Comparison of ENCODE assay signal across 19 cellular contexts in the genomic region with DNA sequence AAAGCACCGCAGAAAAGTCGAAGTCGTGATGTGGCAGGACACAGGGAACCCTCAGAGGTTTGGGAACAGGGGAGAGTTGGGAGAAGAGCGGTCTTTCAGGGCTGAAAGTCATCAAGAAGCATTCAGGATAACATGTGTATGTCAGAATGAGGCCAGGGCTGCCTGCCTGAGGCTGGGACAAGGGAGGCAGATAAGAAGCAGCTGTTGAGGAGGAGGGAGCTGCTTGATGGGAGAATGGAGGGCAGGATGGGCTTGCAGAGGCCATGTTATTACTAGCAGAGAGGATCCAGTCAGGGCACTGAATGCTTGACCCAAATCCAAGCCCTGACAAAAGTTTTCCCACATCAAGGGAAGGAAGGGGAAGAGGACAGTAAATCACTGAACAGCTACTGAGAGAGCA.
DNase-seq lines count a peak whose midpoint lies in the region; ATAC-seq and TF ChIP-seq lines count a peak whose summit lies in the region.
"Had no signal": no experiment of that assay in that cellular context is flagged by ENCODE, and none has a peak within 500 bp of the region (broad histone marks: within the 10 kb centered on the region; RNA-seq: fewer than 3 reads in every experiment).

No MANE protein-coding gene starts in this region.

- no peak overlapping the region for H3K4me3 ChIP-seq in left ventricle myocardium inferior
- no peak overlapping the region for H3K4me3 ChIP-seq in vagina
- no peak overlapping the region for H3K4me3 ChIP-seq in colonic mucosa
- H3K4me3 ChIP-seq: A549; BLaER1 treated with 17β-estradiol and CSF1 and Interleukin-3, amounts not matched to agents 10 nM and 100 nM had no signal

- peaks cover 3% of the 10 kb centered on the region for H3K36me3 Mint-ChIP-seq in neural crest cell (ENCODE audit: low read depth)
- H3K36me3 Mint-ChIP-seq: CD8-positive, alpha-beta memory T cell had no signal

- no peak overlapping the region for H3K4me3 Mint-ChIP-seq in neural crest cell
- H3K4me3 Mint-ChIP-seq: CD8-positive, alpha-beta memory T cell; HFFc6 had no signal

- H3K9ac ChIP-seq in colonic mucosa (ENCODE audit: low read depth in 2 of 2, low read length in 2 of 2), result peak overlapping the region in 1 of 2 donors; percentile 12

- peak; percentile 14 for DNase-seq in left ventricle myocardium inferior
- no peak for DNase-seq in cardiac septum (ENCODE audit: low spot score)
- no peak for DNase-seq in left ventricle myocardium superior
- no peak for DNase-seq in neural crest cell (ENCODE audit: low read depth, low spot score)
- DNase-seq in vagina (ENCODE audit: extremely low spot score in 2 of 2), result no peak
- no peak for DNase-seq in colonic mucosa
- no peak for DNase-seq in GM19240 (ENCODE audit: insufficient read length, low spot score)
- DNase-seq: CD8-positive, alpha-beta memory T cell; HFFc6; KBM-7; NCI-H1417 treated with DMSO at 0.1 percent for 48 hours; NCI-H2029; NCI-H2171 treated with DMSO at 0.1 percent for 48 hours; NCI-H510A; NCI-H774; RPMI8226 had no signal

- H3K27ac Mint-ChIP-seq in neural crest cell (ENCODE audit: unreplicated experiment), result peak overlapping the region; percentile 94
- H3K27ac Mint-ChIP-seq: HFFc6 had no signal

- peaks cover 6% of the 10 kb centered on the region for H3K4me1 ChIP-seq in left ventricle myocardium inferior
- H3K4me1 ChIP-seq in vagina, result peaks cover 5% of the 10 kb centered on the region
- no peaks in the 10 kb centered on the region for H3K4me1 ChIP-seq in colonic mucosa

- intact Hi-C loops in left ventricle myocardium inferior (cut with micrococcal nuclease), result no loop called here
- intact Hi-C loops in cardiac septum (cut with DNase I), result loop anchor here (5.0 kb wide), 1 partner anchor 314 kb away; no protein-coding TSS in a partner anchor
- intact Hi-C loops in left ventricle myocardium superior (cut with micrococcal nuclease), result no loop called here
- intact Hi-C loops in vagina (cut with DNase I), result no loop called here
- intact Hi-C loops in colonic mucosa (cut with DNase I), result no loop called here

- peaks cover 6% of the 10 kb centered on the region for H3K4me1 Mint-ChIP-seq in neural crest cell

- H3K9me3 ChIP-seq in left ventricle myocardium inferior (replicated peaks), result no peaks in the 10 kb centered on the region
- H3K9me3 ChIP-seq in vagina, result no peaks in the 10 kb centered on the region
- H3K9me3 ChIP-seq in colonic mucosa, result no peaks in the 10 kb centered on the region
- H3K9me3 ChIP-seq: A549; BLaER1 treated with 17β-estradiol and CSF1 and Interleukin-3, amounts not matched to agents 10 nM and 100 nM had no signal

- no peaks in the 10 kb centered on the region for H3K27me3 ChIP-seq in left ventricle myocardium inferior (ENCODE audit: low read depth)
- no peaks in the 10 kb centered on the region for H3K27me3 ChIP-seq in vagina
- no peaks in the 10 kb centered on the region for H3K27me3 ChIP-seq in colonic mucosa

- no peak overlapping the region for H3K27ac ChIP-seq in left ventricle myocardium inferior (replicated peaks)
- peak overlapping the region; percentile 54 for H3K27ac ChIP-seq in vagina
- H3K27ac ChIP-seq in colonic mucosa, result no peak overlapping the region
- H3K27ac ChIP-seq: BLaER1 treated with 17β-estradiol and CSF1 and Interleukin-3, amounts not matched to agents 10 nM and 100 nM had no signal

- no peaks in the 10 kb centered on the region for H3K9me3 Mint-ChIP-seq in neural crest cell
- H3K9me3 Mint-ChIP-seq: CD8-positive, alpha-beta memory T cell; HFFc6 had no signal

- ATAC-seq in left ventricle myocardium superior (peak; percentile 66), GM18502 (IDR thresholded peaks at IDR 0.05; ENCODE audit: poor library complexity, unreplicated experiment) (no peak)

- TF ChIP-seq CTCF in left ventricle myocardium inferior (IDR thresholded peaks at IDR 0.05; ENCODE audit: borderline replicate concordance), result no peak
- TF ChIP-seq CTCF in neural crest cell (conservative IDR thresholded peaks at IDR 0.05), result no peak
- no peak for TF ChIP-seq CTCF in vagina (IDR thresholded peaks at IDR 0.05)
- no peak for TF ChIP-seq CTCF in colonic mucosa (IDR thresholded peaks at IDR 0.05)

- no peak for TF ChIP-seq POLR2A in vagina (IDR thresholded peaks at IDR 0.05)

- H3K36me3 ChIP-seq in left ventricle myocardium inferior, result no peaks in the 10 kb centered on the region
- no peaks in the 10 kb centered on the region for H3K36me3 ChIP-seq in vagina
- no peaks in the 10 kb centered on the region for H3K36me3 ChIP-seq in colonic mucosa
- H3K36me3 ChIP-seq: BLaER1 treated with 17β-estradiol and CSF1 and Interleukin-3, amounts not matched to agents 10 nM and 100 nM had no signal

- H3K27me3 Mint-ChIP-seq in neural crest cell (ENCODE audit: low read depth), result no peaks in the 10 kb centered on the region
